Comparison of ENCODE assay signal across 30 cellular contexts in genomic region chr11:1665313-1665712, GRCh38. TPM values are rescaled to one million over a fixed set of nuclear protein-coding genes. Genes with fewer than 3 reads are reported as not detected.
"Had no signal": no experiment of that assay in that cellular context is flagged by ENCODE, and none has a peak within 500 bp of the region (broad histone marks: within the 10 kb centered on the region; RNA-seq: fewer than 3 reads in every experiment).

No MANE protein-coding gene starts in this region.

- H3K9me3 Mint-ChIP-seq: activated CD4-positive, alpha-beta T cell treated with anti-CD3 and anti-CD28 coated beads, Interleukin-2, amount 10 ng/mL, durations not matched to agents 24 days and 14 days; activated naive CD4-positive, alpha-beta T cell treated with anti-CD3 and anti-CD28 coated beads, Interleukin-2, amount 50 U/mL, for 24 hours; activated T-cell treated with anti-CD3 and anti-CD28 coated beads, Interleukin-2, amount 50 U/mL, for 24 hours; activated T-helper 1 cell treated with anti-CD3 and anti-CD28 coated beads, Interleukin-12 subunit alpha, Interleukin-12 subunit beta, Interleukin-2, Interleukin-4 antibody, amounts not matched to agents 30 ng/mL and 10 ng/mL and 1 ng/mL, durations not matched to agents 14 hours and 24 hours and 36 hours; IgD-negative memory B cell; T-helper 1 cell treated with Interleukin-12 subunit alpha and Interleukin-12 subunit beta and Interleukin-4 antibody, amounts not matched to agents 30 μg/mL and 1 μg/mL, for 36 hours had no signal

- H3K36me3 ChIP-seq: ascending aorta, Peyer's patch had no signal

- DNase-seq: activated CD4-positive, alpha-beta T cell treated with anti-CD3 and anti-CD28 coated beads for 1 hour; activated CD4-positive, alpha-beta T cell treated with anti-CD3 and anti-CD28 coated beads, Interleukin-2, amount 10 ng/mL, durations not matched to agents 24 days and 14 days; activated CD4-positive, alpha-beta T cell treated with anti-CD3 and anti-CD28 coated beads, Interleukin-2, amount 50 U/mL, for 48 hours; activated CD8-positive, alpha-beta memory T cell treated with anti-CD3 and anti-CD28 coated beads, Interleukin-2, amount 10 ng/mL, durations not matched to agents 7 days and 5 days; activated effector memory CD4-positive, alpha-beta T cell treated with Interleukin-2 at 50 U/mL for 16 hours; activated naive CD4-positive, alpha-beta T cell; activated T-cell treated with anti-CD3 and anti-CD28 coated beads, Interleukin-2, amount 50 U/mL, for 24 hours; body of pancreas; KG1; NCI-H1048; NCI-H146; NCI-H1930; NCI-H2171 treated with DMSO at 0.1 percent for 48 hours; NCI-H226; NCI-H526; NCI-H774; NK-92 treated with Interleukin-12 subunit alpha and Interleukin-12 subunit beta, amount 100 ng/mL, for 24 hours; OCI-M1; Peyer's patch; SHP77 treated with DMSO at 0.1 percent for 48 hours had no signal

- H3K36me3 Mint-ChIP-seq: activated CD8-positive, alpha-beta memory T cell treated with anti-CD3 and anti-CD28 coated beads, Interleukin-2, amount 10 ng/mL, durations not matched to agents 7 days and 5 days; activated naive CD4-positive, alpha-beta T cell treated with anti-CD3 and anti-CD28 coated beads, Interleukin-2, amount 50 U/mL, for 24 hours; IgD-negative memory B cell had no signal

- H3K27ac Mint-ChIP-seq: activated CD4-positive, alpha-beta T cell treated with anti-CD3 and anti-CD28 coated beads, Interleukin-2, amount 10 ng/mL, durations not matched to agents 24 days and 14 days; activated CD8-positive, alpha-beta memory T cell treated with anti-CD3 and anti-CD28 coated beads, Interleukin-2, amount 10 ng/mL, durations not matched to agents 7 days and 5 days; activated naive CD4-positive, alpha-beta T cell treated with anti-CD3 and anti-CD28 coated beads, Interleukin-2, amount 50 U/mL, for 24 hours; activated T-cell treated with anti-CD3 and anti-CD28 coated beads, Interleukin-2, amount 50 U/mL, for 24 hours; activated T-helper 1 cell treated with anti-CD3 and anti-CD28 coated beads, Interleukin-12 subunit alpha, Interleukin-12 subunit beta, Interleukin-2, Interleukin-4 antibody, amounts not matched to agents 30 ng/mL and 10 ng/mL and 1 ng/mL, durations not matched to agents 14 hours and 24 hours and 36 hours; IgD-negative memory B cell; T-helper 1 cell treated with Interleukin-12 subunit alpha and Interleukin-12 subunit beta and Interleukin-4 antibody, amounts not matched to agents 30 μg/mL and 1 μg/mL, for 36 hours had no signal

- H3K9me3 ChIP-seq: ascending aorta, body of pancreas, Peyer's patch had no signal

- H3K27ac ChIP-seq: ascending aorta, body of pancreas, Peyer's patch had no signal

- H3K4me1 ChIP-seq: ascending aorta, body of pancreas, Peyer's patch had no signal

- H3K4me1 Mint-ChIP-seq: activated CD4-positive, alpha-beta T cell treated with anti-CD3 and anti-CD28 coated beads, Interleukin-2, amount 10 ng/mL, durations not matched to agents 24 days and 14 days; activated CD8-positive, alpha-beta memory T cell treated with anti-CD3 and anti-CD28 coated beads, Interleukin-2, amount 10 ng/mL, durations not matched to agents 7 days and 5 days; IgD-negative memory B cell had no signal

- H3K4me3 ChIP-seq: ascending aorta, body of pancreas, Peyer's patch had no signal

- H3K4me3 Mint-ChIP-seq: activated CD4-positive, alpha-beta T cell treated with anti-CD3 and anti-CD28 coated beads, Interleukin-2, amount 10 ng/mL, durations not matched to agents 24 days and 14 days; activated CD8-positive, alpha-beta memory T cell treated with anti-CD3 and anti-CD28 coated beads, Interleukin-2, amount 10 ng/mL, durations not matched to agents 7 days and 5 days; activated naive CD4-positive, alpha-beta T cell treated with anti-CD3 and anti-CD28 coated beads, Interleukin-2, amount 50 U/mL, for 24 hours; activated T-cell treated with anti-CD3 and anti-CD28 coated beads, Interleukin-2, amount 50 U/mL, for 24 hours; activated T-helper 1 cell treated with anti-CD3 and anti-CD28 coated beads, Interleukin-12 subunit alpha, Interleukin-12 subunit beta, Interleukin-2, Interleukin-4 antibody, amounts not matched to agents 30 ng/mL and 10 ng/mL and 1 ng/mL, durations not matched to agents 14 hours and 24 hours and 36 hours; IgD-negative memory B cell; T-helper 1 cell treated with Interleukin-12 subunit alpha and Interleukin-12 subunit beta and Interleukin-4 antibody, amounts not matched to agents 30 μg/mL and 1 μg/mL, for 36 hours had no signal

- ATAC-seq: activated CD8-positive, alpha-beta memory T cell treated with anti-CD3 and anti-CD28 coated beads, Interleukin-2, amount 10 ng/mL, durations not matched to agents 7 days and 5 days; body of pancreas had no signal

- H3K27me3 ChIP-seq: ascending aorta, body of pancreas, Peyer's patch had no signal

RNA-seq across cellular contexts. Expression of gene KRTAP5-6, which starts 31.7 kb away (rescaled TPM):
- total RNA-seq: activated CD4-positive, alpha-beta T cell treated with anti-CD3 and anti-CD28 coated beads, Interleukin-2, amount 10 ng/mL, durations not matched to agents 24 days and 14 days; activated CD8-positive, alpha-beta memory T cell treated with anti-CD3 and anti-CD28 coated beads, Interleukin-2, amount 10 ng/mL, durations not matched to agents 7 days and 5 days; activated T-helper 1 cell treated with anti-CD3 and anti-CD28 coated beads, Interleukin-12 subunit alpha, Interleukin-12 subunit beta, Interleukin-2, Interleukin-4 antibody, amounts not matched to agents 30 ng/mL and 10 ng/mL and 1 ng/mL, durations not matched to agents 14 hours and 24 hours and 36 hours; ascending aorta; body of pancreas; bronchial epithelial cell; LHCN-M2; M059J; NCI-H460; Peyer's patch; SK-MEL-5 had no signal
- polyA plus RNA-seq: IgD-negative memory B cell had no signal

RNA-seq across cellular contexts. Expression of gene KRTAP5-5, which starts 35.7 kb away (rescaled TPM):
- total RNA-seq: activated CD4-positive, alpha-beta T cell treated with anti-CD3 and anti-CD28 coated beads, Interleukin-2, amount 10 ng/mL, durations not matched to agents 24 days and 14 days; activated CD8-positive, alpha-beta memory T cell treated with anti-CD3 and anti-CD28 coated beads, Interleukin-2, amount 10 ng/mL, durations not matched to agents 7 days and 5 days; activated T-helper 1 cell treated with anti-CD3 and anti-CD28 coated beads, Interleukin-12 subunit alpha, Interleukin-12 subunit beta, Interleukin-2, Interleukin-4 antibody, amounts not matched to agents 30 ng/mL and 10 ng/mL and 1 ng/mL, durations not matched to agents 14 hours and 24 hours and 36 hours; ascending aorta; body of pancreas; bronchial epithelial cell; LHCN-M2; M059J; NCI-H460; Peyer's patch; SK-MEL-5 had no signal
- polyA plus RNA-seq: IgD-negative memory B cell had no signal

RNA-seq across cellular contexts. Expression of gene KRTAP5-4, which starts 43.4 kb away (rescaled TPM):
- total RNA-seq: activated CD4-positive, alpha-beta T cell treated with anti-CD3 and anti-CD28 coated beads, Interleukin-2, amount 10 ng/mL, durations not matched to agents 24 days and 14 days; activated CD8-positive, alpha-beta memory T cell treated with anti-CD3 and anti-CD28 coated beads, Interleukin-2, amount 10 ng/mL, durations not matched to agents 7 days and 5 days; activated T-helper 1 cell treated with anti-CD3 and anti-CD28 coated beads, Interleukin-12 subunit alpha, Interleukin-12 subunit beta, Interleukin-2, Interleukin-4 antibody, amounts not matched to agents 30 ng/mL and 10 ng/mL and 1 ng/mL, durations not matched to agents 14 hours and 24 hours and 36 hours; ascending aorta; body of pancreas; bronchial epithelial cell; LHCN-M2; M059J; NCI-H460; Peyer's patch; SK-MEL-5 had no signal
- polyA plus RNA-seq: IgD-negative memory B cell had no signal

RNA-seq across cellular contexts. Expression of gene KRTAP5-3, which starts 57.0 kb away (rescaled TPM):
- total RNA-seq: activated CD4-positive, alpha-beta T cell treated with anti-CD3 and anti-CD28 coated beads, Interleukin-2, amount 10 ng/mL, durations not matched to agents 24 days and 14 days; activated CD8-positive, alpha-beta memory T cell treated with anti-CD3 and anti-CD28 coated beads, Interleukin-2, amount 10 ng/mL, durations not matched to agents 7 days and 5 days; activated T-helper 1 cell treated with anti-CD3 and anti-CD28 coated beads, Interleukin-12 subunit alpha, Interleukin-12 subunit beta, Interleukin-2, Interleukin-4 antibody, amounts not matched to agents 30 ng/mL and 10 ng/mL and 1 ng/mL, durations not matched to agents 14 hours and 24 hours and 36 hours; ascending aorta; body of pancreas; bronchial epithelial cell; LHCN-M2; M059J; NCI-H460; Peyer's patch; SK-MEL-5 had no signal
- polyA plus RNA-seq: IgD-negative memory B cell had no signal
